8 cellular contexts compared by ENCODE assay signal in genomic region chr3:129182390-129183180, GRCh38. TPM values are rescaled to one million over a fixed set of nuclear protein-coding genes. Genes with fewer than 3 reads are reported as not detected.
DNase-seq lines count a peak whose midpoint lies in the region; ATAC-seq and TF ChIP-seq lines count a peak whose summit lies in the region.

No MANE protein-coding gene starts in this region.

- ATAC-seq in GM21825 (IDR thresholded peaks at IDR 0.05; ENCODE audit: unreplicated experiment), result no peak
- no peak for ATAC-seq in GM21576 (IDR thresholded peaks at IDR 0.05; ENCODE audit: unreplicated experiment)

- peak overlapping the region; percentile 100 for H3K9ac ChIP-seq in iPS-18a (ENCODE audit: low read length)

- TF ChIP-seq CTCF in LNCaP clone FGC (IDR thresholded peaks at IDR 0.05; ENCODE audit: control insufficient read depth, extremely low read depth, insufficient read depth), result no peak

- 0 to 1% (median 1%) methylated on average over 23 of the region's 23 CpGs for WGBS in adipose tissue, 3 donors

- peaks cover 27% of the 10 kb centered on the region for H3K36me3 ChIP-seq in iPS-18a (ENCODE audit: control insufficient read depth, low read depth, low read length)

- no peaks in the 10 kb centered on the region for H3K9me3 ChIP-seq in iPS-18a (ENCODE audit: control insufficient read depth, low read depth, low read length)

- no peaks in the 10 kb centered on the region for H3K27me3 ChIP-seq in iPS-18a (ENCODE audit: control insufficient read depth, insufficient read depth, low read length)

- peaks cover 9% of the 10 kb centered on the region for H3K4me1 ChIP-seq in iPS-18a (ENCODE audit: control insufficient read depth, low read depth, low read length)

- DNase-seq in EH (ENCODE audit: low read depth) (peak; percentile 60), LNCaP clone FGC (ENCODE audit: low read depth) (no peak), NCI-H2196 treated with DMSO at 0.1 percent for 48 hours (lab: John Stamatoyannopoulos, UW; ENCODE audit: unreplicated experiment) (no peak)
- peak; percentile 16 for DNase-seq in stimulated activated CD8-positive, alpha-beta memory T cell treated with anti-CD3 and anti-CD28 coated beads, Interleukin-7, amount 100 ng/mL, for 24 hours (ENCODE audit: low read depth)

- H3K4me3 ChIP-seq in LNCaP clone FGC (ENCODE audit: low read depth, low read length), result peak overlapping the region; percentile 98
- peak overlapping the region; percentile 97 for H3K4me3 ChIP-seq in iPS-18a (ENCODE audit: low read length)

- H3K27ac ChIP-seq in adipose tissue (ENCODE audit: low read depth, low read length), result peak overlapping the region; percentile 94
- H3K27ac ChIP-seq in iPS-18a (ENCODE audit: low read length), result peak overlapping the region; percentile 96

RNA-seq across cellular contexts. Expression of gene CNBP, which starts 1.1 kb away (rescaled TPM):
- 100 to 1,000 TPM; 280 to 403 (median 372) TPM for polyA plus RNA-seq in adipose tissue

RNA-seq across cellular contexts. Expression of gene ISY1, which starts 21.7 kb away (rescaled TPM):
- polyA plus RNA-seq in adipose tissue, result 10 to 100 TPM; 14.7 to 30.9 (median 23.5) TPM

Comparison
In these comparisons a context has a peak if more than half of its experiments do, and no peak if none do; other contexts are left out.
1. DNase-seq: peak in EH (single experiment) and stimulated activated CD8-positive, alpha-beta memory T cell treated with anti-CD3 and anti-CD28 coated beads, Interleukin-7, amount 100 ng/mL, for 24 hours (single experiment); none in LNCaP clone FGC (single experiment) and NCI-H2196 treated with DMSO at 0.1 percent for 48 hours (single experiment).